5 cellular contexts compared by ENCODE assay signal in the genomic region with DNA sequence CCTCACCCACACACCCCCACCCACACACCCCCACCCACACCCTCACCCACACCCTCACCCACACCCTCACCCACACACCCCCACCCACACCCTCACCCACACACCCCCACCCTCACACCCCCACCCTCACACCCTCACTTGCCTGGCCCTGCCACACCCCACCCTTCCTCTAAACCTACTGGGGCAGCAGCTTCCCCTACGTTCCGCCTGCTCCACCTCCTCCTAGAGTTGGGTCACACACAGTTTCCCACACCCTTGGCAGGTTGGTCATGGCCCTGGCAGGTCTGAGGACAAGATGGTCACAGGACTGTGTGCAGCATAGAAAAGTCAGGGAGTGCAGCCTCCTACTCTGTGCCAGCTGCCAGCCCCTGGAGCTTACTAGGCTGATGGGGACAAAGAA. TPM values are rescaled to one million over a fixed set of nuclear protein-coding genes. Genes with fewer than 3 reads are reported as not detected.
"Had no signal": no experiment of that assay in that cellular context is flagged by ENCODE, and none has a peak within 500 bp of the region (broad histone marks: within the 10 kb centered on the region; RNA-seq: fewer than 3 reads in every experiment).

No MANE protein-coding gene starts in this region.

RNA-seq across cellular contexts. Expression of a gene that starts 30.3 kb away (rescaled TPM):
- total RNA-seq: endothelial cell of umbilical vein, kidney epithelial cell, skeletal muscle tissue had no signal
- polyA plus RNA-seq: endothelial cell of umbilical vein, mammary epithelial cell, neural cell had no signal
